ENCODE assay signal across 13 cellular contexts in genomic region chr5:57450991-57451876, GRCh38. TPM values are rescaled to one million over a fixed set of nuclear protein-coding genes. Genes with fewer than 3 reads are reported as not detected.
DNase-seq lines count a peak whose midpoint lies in the region; ATAC-seq and TF ChIP-seq lines count a peak whose summit lies in the region.
"Had no signal": no experiment of that assay in that cellular context is flagged by ENCODE, and none has a peak within 500 bp of the region (broad histone marks: within the 10 kb centered on the region; RNA-seq: fewer than 3 reads in every experiment).

No MANE protein-coding gene starts in this region.

- intact Hi-C loops in stomach (cut with DNase I; ENCODE audit: low total_unique reads): no loop called here
- intact Hi-C loops in colonic mucosa (cut with DNase I): no loop called here

- H3K27me3 ChIP-seq in stomach (no peaks in the 10 kb centered on the region), colonic mucosa (no peaks in the 10 kb centered on the region)

- H3K36me3 ChIP-seq in stomach: no peaks in the 10 kb centered on the region
- no peaks in the 10 kb centered on the region for H3K36me3 ChIP-seq in colonic mucosa

- WGBS in stomach, 5 donors: 46 to 60% (median 55%) methylated on average over 4 of the region's 4 CpGs

- no peak for TF ChIP-seq EP300 in stomach (IDR thresholded peaks at IDR 0.05)

- no peak overlapping the region for H3K9ac ChIP-seq in colonic mucosa (ENCODE audit: low read depth in 2 of 2, low read length in 2 of 2)

- ATAC-seq in GM19328 (IDR thresholded peaks at IDR 0.05; ENCODE audit: unreplicated experiment): no peak
- ATAC-seq: natural killer cell had no signal

- TF ChIP-seq CTCF in stomach (IDR thresholded peaks at IDR 0.05) (no peak), colonic mucosa (IDR thresholded peaks at IDR 0.05) (no peak)

- TF ChIP-seq POLR2A in stomach (IDR thresholded peaks at IDR 0.05): no peak

- peaks cover 10 to 44% (median 32%) of the 10 kb centered on the region in 4 donors for H3K4me1 ChIP-seq in stomach
- H3K4me1 ChIP-seq in colonic mucosa: no peaks in the 10 kb centered on the region

- H3K9me3 ChIP-seq in stomach (no peaks in the 10 kb centered on the region), colonic mucosa (no peaks in the 10 kb centered on the region)

- H3K4me3 ChIP-seq in stomach: no peak overlapping the region
- no peak overlapping the region for H3K4me3 ChIP-seq in colonic mucosa

- peak; percentile 18 for DNase-seq in NOMO-1 treated with DMSO at 0.1 percent for 48 hours (lab: John Stamatoyannopoulos, UW; ENCODE audit: unreplicated experiment)
- no peak for DNase-seq in NOMO-1 treated with dmso at 0.1 percent for 144 hours (lab: John Stamatoyannopoulos, UW; ENCODE audit: unreplicated experiment)
- peak; percentile 17 for DNase-seq in SK-N-DZ (ENCODE audit: low spot score)
- peak; percentile 64 for DNase-seq in fibroblast of peridontal ligament (ENCODE audit: extremely low read depth)
- no peak for DNase-seq in stomach
- DNase-seq in NCI-H1092 treated with DMSO at 0.1 percent for 48 hours (lab: John Stamatoyannopoulos, UW): no peak
- no peak for DNase-seq in colonic mucosa
- DNase-seq: hypothalamus, natural killer cell, NCI-H2029 had no signal

- H3K27ac ChIP-seq in stomach (peak overlapping the region in 4 of 5 donors; percentile 16 to 78 (median 26)), colonic mucosa (no peak overlapping the region)

RNA-seq across cellular contexts. Expression of gene ACTBL2, which starts 31.4 kb away (rescaled TPM):
- polyA plus RNA-seq in SK-N-DZ (2014; cell fraction: cytosol; rRNA removed): not detected in 2 replicates
- not detected in 2 replicates for polyA plus RNA-seq in SK-N-DZ (2014; cell fraction: nucleus; rRNA removed)
- total RNA-seq in stomach (not detected), colonic mucosa (not detected)
- under 1 TPM in 2 of 3 donors, not detected in 1; 0.05 to 0.19 TPM for polyA plus RNA-seq in stomach
- total RNA-seq: activated CD8-positive, alpha-beta memory T cell treated with anti-CD3 and anti-CD28 coated beads for 36 hours; cardiac septum; natural killer cell had no signal

Comparison
In these comparisons a context has a peak if more than half of its experiments do, and no peak if none do; other contexts are left out.
1. DNase-seq: peak in NOMO-1 treated with DMSO at 0.1 percent for 48 hours (single experiment), SK-N-DZ (single experiment) and fibroblast of peridontal ligament (single experiment); none in NOMO-1 treated with dmso at 0.1 percent for 144 hours (single experiment), stomach (single experiment), NCI-H1092 treated with DMSO at 0.1 percent for 48 hours (single experiment) and colonic mucosa (single experiment).